In the genomic region with DNA sequence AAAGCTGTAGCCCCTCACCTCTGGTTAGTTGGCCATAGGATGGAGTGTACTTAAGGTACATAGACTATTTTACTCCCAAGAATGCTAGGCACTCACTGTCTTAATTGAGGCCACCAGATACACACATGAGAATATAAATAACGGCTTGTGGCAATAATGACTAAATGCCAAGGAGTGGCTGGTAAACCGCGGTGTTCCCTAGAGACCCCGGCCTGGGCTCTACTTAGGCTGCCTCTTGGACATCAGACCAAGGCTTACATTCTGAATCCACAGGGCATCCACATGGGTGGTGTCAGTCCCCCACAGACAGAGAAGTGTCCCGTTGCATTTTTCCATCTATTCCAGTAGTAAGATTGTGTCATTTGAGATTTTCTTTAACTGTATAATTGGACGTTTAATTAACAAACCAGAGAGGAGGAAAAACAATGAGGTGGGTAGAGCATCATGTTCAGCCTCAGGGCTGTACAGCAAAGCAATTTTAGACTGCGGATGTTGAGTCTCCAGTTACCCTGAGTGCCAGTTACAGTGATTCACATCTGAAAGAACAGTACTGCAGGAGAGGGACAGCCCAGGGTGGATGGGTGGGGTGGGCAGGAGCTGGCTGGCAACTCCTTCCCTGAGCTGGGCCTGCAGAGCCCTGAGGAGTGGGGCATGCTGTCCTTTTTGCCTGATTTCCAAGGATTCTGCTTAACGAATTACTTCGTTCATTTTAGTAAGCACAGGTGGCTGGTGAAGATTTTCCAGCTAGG, we compare ENCODE assay signal across 1 cellular context.
TF ChIP-seq lines count a peak whose summit lies in the region.

No MANE protein-coding gene starts in this region.

TF ChIP-seq in GM23338, 12 proteins besides CTCF, POLR2A, EP300 and RAD21 (continued from another document):
- TF ChIP-seq, protein P1, sequence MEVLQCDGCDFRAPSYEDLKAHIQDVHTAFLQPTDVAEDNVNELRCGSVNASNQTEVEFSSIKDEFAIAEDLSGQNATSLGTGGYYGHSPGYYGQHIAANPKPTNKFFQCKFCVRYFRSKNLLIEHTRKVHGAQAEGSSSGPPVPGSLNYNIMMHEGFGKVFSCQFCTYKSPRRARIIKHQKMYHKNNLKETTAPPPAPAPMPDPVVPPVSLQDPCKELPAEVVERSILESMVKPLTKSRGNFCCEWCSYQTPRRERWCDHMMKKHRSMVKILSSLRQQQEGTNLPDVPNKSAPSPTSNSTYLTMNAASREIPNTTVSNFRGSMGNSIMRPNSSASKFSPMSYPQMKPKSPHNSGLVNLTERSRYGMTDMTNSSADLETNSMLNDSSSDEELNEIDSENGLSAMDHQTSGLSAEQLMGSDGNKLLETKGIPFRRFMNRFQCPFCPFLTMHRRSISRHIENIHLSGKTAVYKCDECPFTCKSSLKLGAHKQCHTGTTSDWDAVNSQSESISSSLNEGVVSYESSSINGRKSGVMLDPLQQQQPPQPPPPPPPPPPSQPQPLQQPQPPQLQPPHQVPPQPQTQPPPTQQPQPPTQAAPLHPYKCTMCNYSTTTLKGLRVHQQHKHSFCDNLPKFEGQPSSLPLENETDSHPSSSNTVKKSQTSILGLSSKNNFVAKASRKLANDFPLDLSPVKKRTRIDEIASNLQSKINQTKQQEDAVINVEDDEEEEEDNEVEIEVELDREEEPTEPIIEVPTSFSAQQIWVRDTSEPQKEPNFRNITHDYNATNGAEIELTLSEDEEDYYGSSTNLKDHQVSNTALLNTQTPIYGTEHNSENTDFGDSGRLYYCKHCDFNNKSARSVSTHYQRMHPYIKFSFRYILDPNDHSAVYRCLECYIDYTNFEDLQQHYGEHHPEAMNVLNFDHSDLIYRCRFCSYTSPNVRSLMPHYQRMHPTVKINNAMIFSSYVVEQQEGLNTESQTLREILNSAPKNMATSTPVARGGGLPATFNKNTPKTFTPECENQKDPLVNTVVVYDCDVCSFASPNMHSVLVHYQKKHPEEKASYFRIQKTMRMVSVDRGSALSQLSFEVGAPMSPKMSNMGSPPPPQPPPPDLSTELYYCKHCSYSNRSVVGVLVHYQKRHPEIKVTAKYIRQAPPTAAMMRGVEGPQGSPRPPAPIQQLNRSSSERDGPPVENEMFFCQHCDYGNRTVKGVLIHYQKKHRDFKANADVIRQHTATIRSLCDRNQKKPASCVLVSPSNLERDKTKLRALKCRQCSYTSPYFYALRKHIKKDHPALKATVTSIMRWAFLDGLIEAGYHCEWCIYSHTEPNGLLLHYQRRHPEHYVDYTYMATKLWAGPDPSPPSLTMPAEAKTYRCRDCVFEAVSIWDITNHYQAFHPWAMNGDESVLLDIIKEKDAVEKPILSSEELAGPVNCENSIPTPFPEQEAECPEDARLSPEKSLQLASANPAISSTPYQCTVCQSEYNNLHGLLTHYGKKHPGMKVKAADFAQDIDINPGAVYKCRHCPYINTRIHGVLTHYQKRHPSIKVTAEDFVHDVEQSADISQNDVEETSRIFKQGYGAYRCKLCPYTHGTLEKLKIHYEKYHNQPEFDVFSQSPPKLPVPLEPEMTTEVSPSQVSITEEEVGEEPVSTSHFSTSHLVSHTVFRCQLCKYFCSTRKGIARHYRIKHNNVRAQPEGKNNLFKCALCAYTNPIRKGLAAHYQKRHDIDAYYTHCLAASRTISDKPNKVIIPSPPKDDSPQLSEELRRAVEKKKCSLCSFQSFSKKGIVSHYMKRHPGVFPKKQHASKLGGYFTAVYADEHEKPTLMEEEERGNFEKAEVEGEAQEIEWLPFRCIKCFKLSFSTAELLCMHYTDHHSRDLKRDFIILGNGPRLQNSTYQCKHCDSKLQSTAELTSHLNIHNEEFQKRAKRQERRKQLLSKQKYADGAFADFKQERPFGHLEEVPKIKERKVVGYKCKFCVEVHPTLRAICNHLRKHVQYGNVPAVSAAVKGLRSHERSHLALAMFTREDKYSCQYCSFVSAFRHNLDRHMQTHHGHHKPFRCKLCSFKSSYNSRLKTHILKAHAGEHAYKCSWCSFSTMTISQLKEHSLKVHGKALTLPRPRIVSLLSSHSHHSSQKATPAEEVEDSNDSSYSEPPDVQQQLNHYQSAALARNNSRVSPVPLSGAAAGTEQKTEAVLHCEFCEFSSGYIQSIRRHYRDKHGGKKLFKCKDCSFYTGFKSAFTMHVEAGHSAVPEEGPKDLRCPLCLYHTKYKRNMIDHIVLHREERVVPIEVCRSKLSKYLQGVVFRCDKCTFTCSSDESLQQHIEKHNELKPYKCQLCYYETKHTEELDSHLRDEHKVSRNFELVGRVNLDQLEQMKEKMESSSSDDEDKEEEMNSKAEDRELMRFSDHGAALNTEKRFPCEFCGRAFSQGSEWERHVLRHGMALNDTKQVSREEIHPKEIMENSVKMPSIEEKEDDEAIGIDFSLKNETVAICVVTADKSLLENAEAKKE (CRISPR knock-in tag; IDR thresholded peaks at IDR 0.05) = no peak
- no peak for TF ChIP-seq ZNF331 (CRISPR knock-in tag; IDR thresholded peaks at IDR 0.05; ENCODE audit: low read depth)
- no peak for TF ChIP-seq EZH2phosphoT487 (IDR thresholded peaks at IDR 0.05; ENCODE audit: unreplicated experiment)
- TF ChIP-seq, protein P2, sequence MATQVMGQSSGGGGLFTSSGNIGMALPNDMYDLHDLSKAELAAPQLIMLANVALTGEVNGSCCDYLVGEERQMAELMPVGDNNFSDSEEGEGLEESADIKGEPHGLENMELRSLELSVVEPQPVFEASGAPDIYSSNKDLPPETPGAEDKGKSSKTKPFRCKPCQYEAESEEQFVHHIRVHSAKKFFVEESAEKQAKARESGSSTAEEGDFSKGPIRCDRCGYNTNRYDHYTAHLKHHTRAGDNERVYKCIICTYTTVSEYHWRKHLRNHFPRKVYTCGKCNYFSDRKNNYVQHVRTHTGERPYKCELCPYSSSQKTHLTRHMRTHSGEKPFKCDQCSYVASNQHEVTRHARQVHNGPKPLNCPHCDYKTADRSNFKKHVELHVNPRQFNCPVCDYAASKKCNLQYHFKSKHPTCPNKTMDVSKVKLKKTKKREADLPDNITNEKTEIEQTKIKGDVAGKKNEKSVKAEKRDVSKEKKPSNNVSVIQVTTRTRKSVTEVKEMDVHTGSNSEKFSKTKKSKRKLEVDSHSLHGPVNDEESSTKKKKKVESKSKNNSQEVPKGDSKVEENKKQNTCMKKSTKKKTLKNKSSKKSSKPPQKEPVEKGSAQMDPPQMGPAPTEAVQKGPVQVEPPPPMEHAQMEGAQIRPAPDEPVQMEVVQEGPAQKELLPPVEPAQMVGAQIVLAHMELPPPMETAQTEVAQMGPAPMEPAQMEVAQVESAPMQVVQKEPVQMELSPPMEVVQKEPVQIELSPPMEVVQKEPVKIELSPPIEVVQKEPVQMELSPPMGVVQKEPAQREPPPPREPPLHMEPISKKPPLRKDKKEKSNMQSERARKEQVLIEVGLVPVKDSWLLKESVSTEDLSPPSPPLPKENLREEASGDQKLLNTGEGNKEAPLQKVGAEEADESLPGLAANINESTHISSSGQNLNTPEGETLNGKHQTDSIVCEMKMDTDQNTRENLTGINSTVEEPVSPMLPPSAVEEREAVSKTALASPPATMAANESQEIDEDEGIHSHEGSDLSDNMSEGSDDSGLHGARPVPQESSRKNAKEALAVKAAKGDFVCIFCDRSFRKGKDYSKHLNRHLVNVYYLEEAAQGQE (IDR thresholded peaks at IDR 0.05; ENCODE audit: unreplicated experiment) = no peak
- TF ChIP-seq JUNB (IDR thresholded peaks at IDR 0.05; ENCODE audit: unreplicated experiment) = no peak
- no peak for TF ChIP-seq STAT1 (IDR thresholded peaks at IDR 0.05; ENCODE audit: unreplicated experiment)
- TF ChIP-seq NANOG (IDR thresholded peaks at IDR 0.05; ENCODE audit: borderline replicate concordance) = no peak
- no peak for TF ChIP-seq POLR2AphosphoS5 (IDR thresholded peaks at IDR 0.05; ENCODE audit: low read depth)
- TF ChIP-seq EZH2 (IDR thresholded peaks at IDR 0.05; ENCODE audit: low read depth, unreplicated experiment) = no peak
- TF ChIP-seq, protein P3, sequence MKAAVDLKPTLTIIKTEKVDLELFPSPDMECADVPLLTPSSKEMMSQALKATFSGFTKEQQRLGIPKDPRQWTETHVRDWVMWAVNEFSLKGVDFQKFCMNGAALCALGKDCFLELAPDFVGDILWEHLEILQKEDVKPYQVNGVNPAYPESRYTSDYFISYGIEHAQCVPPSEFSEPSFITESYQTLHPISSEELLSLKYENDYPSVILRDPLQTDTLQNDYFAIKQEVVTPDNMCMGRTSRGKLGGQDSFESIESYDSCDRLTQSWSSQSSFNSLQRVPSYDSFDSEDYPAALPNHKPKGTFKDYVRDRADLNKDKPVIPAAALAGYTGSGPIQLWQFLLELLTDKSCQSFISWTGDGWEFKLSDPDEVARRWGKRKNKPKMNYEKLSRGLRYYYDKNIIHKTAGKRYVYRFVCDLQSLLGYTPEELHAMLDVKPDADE (IDR thresholded peaks at IDR 0.05) = no peak
